Comparison of ENCODE assay signal across 1 cellular context in the genomic region with DNA sequence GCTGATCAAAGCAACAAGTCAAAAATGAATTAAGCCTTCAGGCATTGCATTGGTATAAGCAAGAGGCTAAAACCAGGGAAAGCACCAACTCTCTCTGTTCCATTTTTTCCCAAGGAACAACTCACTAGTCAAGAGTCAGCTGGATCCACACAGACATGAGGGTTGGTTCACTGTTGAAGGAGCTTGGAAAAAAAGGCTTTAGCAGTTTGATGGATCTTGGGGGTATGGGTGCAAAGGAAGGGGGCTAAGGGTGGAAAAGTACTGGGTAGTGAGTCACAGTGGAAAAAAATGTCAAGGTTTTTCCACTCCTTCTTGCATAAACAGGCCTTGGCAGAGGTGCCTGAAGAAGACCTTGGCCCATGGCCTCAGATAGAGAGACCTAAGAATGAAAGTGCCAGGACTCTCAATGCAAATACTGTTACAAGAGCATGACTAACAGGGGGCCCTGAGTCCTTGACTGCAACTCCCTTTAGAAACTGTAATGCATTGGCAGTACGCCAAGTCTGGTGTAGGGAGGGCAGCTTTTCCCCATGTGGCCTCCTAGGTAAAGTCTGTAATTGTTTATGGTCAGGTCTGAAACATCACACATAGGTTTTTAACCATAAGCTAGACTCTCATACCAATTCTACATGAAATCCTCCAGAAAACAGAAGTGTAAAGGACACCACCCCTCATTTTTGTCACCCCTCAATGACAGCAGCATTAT.
TF ChIP-seq lines count a peak whose summit lies in the region.

No MANE protein-coding gene starts in this region.

TF ChIP-seq in K562, 482 proteins besides CTCF, POLR2A, EP300 and RAD21:
- 0 out of 2 replicates have a peak, but pooled peaks have one; percentile 13 for TF ChIP-seq SMARCA4 (IDR thresholded peaks at IDR 0.05)
- no peak for TF ChIP-seq SAFB2 (IDR thresholded peaks at IDR 0.05; ENCODE audit: borderline replicate concordance, low read depth, low read length, severe bottlenecking)
- TF ChIP-seq, protein P1, sequence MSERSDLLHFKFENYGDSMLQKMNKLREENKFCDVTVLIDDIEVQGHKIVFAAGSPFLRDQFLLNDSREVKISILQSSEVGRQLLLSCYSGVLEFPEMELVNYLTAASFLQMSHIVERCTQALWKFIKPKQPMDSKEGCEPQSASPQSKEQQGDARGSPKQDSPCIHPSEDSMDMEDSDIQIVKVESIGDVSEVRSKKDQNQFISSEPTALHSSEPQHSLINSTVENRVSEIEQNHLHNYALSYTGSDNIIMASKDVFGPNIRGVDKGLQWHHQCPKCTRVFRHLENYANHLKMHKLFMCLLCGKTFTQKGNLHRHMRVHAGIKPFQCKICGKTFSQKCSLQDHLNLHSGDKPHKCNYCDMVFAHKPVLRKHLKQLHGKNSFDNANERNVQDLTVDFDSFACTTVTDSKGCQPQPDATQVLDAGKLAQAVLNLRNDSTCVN (CRISPR knock-in tag; IDR thresholded peaks at IDR 0.05) = no peak
- TF ChIP-seq ZBTB34 (CRISPR knock-in tag; IDR thresholded peaks at IDR 0.05) = no peak
- TF ChIP-seq, protein P2, sequence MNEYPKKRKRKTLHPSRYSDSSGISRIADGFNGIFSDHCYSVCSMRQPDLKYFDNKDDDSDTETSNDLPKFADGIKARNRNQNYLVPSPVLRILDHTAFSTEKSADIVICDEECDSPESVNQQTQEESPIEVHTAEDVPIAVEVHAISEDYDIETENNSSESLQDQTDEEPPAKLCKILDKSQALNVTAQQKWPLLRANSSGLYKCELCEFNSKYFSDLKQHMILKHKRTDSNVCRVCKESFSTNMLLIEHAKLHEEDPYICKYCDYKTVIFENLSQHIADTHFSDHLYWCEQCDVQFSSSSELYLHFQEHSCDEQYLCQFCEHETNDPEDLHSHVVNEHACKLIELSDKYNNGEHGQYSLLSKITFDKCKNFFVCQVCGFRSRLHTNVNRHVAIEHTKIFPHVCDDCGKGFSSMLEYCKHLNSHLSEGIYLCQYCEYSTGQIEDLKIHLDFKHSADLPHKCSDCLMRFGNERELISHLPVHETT (CRISPR knock-in tag; conservative IDR thresholded peaks at IDR 0.05 in 1 of 2, IDR thresholded peaks at IDR 0.05 in 1 of 2) = 0 out of 4 replicates have a peak, but pooled peaks of 1 of the 2 experiments have one; percentile 18
- TF ChIP-seq MNT (conservative IDR thresholded peaks at IDR 0.05) = 0 out of 4 replicates have a peak, but pooled peaks of 1 of the 2 experiments have one; percentile 31
- 0 out of 2 replicates have a peak, but pooled peaks have one; percentile 16 for TF ChIP-seq POLR2AphosphoS5 (IDR thresholded peaks at IDR 0.05; ENCODE audit: control insufficient read depth, insufficient read depth, low read depth, low read length)
- TF ChIP-seq NFIC (IDR thresholded peaks at IDR 0.05) = peak; percentile 99
- TF ChIP-seq CREM (IDR thresholded peaks at IDR 0.05; ENCODE audit: low read depth) = peak; percentile 15; the same call in 1 of the 2 replicates
- peak; percentile 69 for TF ChIP-seq SMAD1 (IDR thresholded peaks at IDR 0.05; ENCODE audit: low read depth, low read length, partially characterized antibody)
- TF ChIP-seq SMAD2 (IDR thresholded peaks at IDR 0.05; ENCODE audit: low read depth, low read length) = no peak
- TF ChIP-seq, protein P3, sequence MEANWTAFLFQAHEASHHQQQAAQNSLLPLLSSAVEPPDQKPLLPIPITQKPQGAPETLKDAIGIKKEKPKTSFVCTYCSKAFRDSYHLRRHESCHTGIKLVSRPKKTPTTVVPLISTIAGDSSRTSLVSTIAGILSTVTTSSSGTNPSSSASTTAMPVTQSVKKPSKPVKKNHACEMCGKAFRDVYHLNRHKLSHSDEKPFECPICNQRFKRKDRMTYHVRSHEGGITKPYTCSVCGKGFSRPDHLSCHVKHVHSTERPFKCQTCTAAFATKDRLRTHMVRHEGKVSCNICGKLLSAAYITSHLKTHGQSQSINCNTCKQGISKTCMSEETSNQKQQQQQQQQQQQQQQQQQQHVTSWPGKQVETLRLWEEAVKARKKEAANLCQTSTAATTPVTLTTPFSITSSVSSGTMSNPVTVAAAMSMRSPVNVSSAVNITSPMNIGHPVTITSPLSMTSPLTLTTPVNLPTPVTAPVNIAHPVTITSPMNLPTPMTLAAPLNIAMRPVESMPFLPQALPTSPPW (CRISPR knock-in tag; IDR thresholded peaks at IDR 0.05) = peak; percentile 51
- TF ChIP-seq ZNF282 (CRISPR knock-in tag; IDR thresholded peaks at IDR 0.05) = no peak
- 0 out of 4 replicates have a peak, but pooled peaks of 1 of the 2 experiments have one; percentile 15 for TF ChIP-seq NRF1 (conservative IDR thresholded peaks at IDR 0.05 in 1 of 2, IDR thresholded peaks at IDR 0.05 in 1 of 2)
- no peak for TF ChIP-seq FOS (IDR thresholded peaks at IDR 0.05; ENCODE audit: extremely low read depth, insufficient read length)
- TF ChIP-seq FOSL1 (tag; conservative IDR thresholded peaks at IDR 0.05) = peak; percentile 76
- TF ChIP-seq NFIX (CRISPR knock-in tag; IDR thresholded peaks at IDR 0.05; ENCODE audit: low read depth) = peak; percentile 85
- TF ChIP-seq ATF7 (IDR thresholded peaks at IDR 0.05) = 0 out of 2 replicates have a peak, but pooled peaks have one; percentile 17
- TF ChIP-seq JUND (IDR thresholded peaks at IDR 0.05; ENCODE audit: borderline replicate concordance, low read depth, low read length) = no peak
- peak; percentile 37; the same call in 2 of the 3 replicates for TF ChIP-seq JUND (tag; IDR thresholded peaks at IDR 0.05; ENCODE audit: borderline replicate concordance, low read depth, low read length)
- no peak for TF ChIP-seq ERF (CRISPR knock-in tag; IDR thresholded peaks at IDR 0.05)
